Comparison of ENCODE assay signal across 6 cellular contexts in the genomic region with DNA sequence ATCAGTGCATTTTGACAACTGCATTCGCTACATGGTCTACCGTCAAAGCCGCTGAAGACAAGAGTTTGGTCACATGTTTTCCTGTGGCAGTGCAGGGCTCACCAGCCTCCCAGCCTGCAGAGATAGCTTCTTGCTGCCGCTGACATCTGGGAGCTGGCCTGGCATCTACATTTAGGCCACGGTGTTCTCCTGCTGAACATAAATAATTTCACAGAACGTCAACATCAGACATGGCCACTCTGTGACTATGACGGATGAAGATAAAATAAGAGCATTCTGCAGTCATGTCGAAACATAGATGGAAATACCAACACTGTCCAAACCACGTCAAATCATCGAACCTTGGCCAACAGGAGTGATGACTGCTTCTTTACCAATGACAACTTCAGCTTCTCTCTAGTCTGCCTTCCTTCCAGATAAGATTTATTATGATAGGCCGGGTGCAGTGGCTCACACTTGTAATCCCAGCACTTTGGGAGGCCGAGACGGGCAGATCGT.
"Had no signal": no experiment of that assay in that cellular context is flagged by ENCODE, and none has a peak within 500 bp of the region (broad histone marks: within the 10 kb centered on the region; RNA-seq: fewer than 3 reads in every experiment).

No MANE protein-coding gene starts in this region.

- H3K4me3 ChIP-seq: GM23338 had no signal

- H3K4me2 ChIP-seq: GM23338 had no signal

- H2AFZ ChIP-seq: GM23338 had no signal

- FAIRE-seq: H1, H54 had no signal

- DNase-seq: H9, HCEC 1CT, IMR-90 had no signal

- ATAC-seq: GM23338 had no signal
